In the genomic region with DNA sequence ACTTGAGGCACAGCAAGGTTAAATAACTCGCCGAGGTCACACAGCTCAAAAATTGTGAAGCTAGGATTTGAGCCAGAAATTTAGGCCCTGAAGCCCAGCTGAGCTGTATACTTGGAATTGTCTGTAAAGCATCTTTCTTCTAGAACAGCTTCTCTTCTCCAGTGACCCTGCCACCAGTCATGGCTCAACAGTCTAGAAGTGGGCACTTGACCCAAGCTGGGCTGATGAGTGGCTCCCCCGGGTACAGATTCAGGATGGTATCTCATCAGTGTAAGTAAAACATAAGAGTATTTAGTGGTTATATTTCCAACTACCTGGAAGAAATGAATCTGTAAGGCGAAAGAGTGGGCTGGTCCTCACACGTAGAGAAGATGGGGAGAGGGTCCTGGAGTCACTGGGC, we compare ENCODE assay signal across 35 cellular contexts.
"Had no signal": no experiment of that assay in that cellular context is flagged by ENCODE, and none has a peak within 500 bp of the region (broad histone marks: within the 10 kb centered on the region; RNA-seq: fewer than 3 reads in every experiment).

No MANE protein-coding gene starts in this region.

- ATAC-seq: activated CD8-positive, alpha-beta T cell treated with anti-CD3 and anti-CD28 coated beads for 36 hours; activated naive CD4-positive, alpha-beta T cell treated with anti-CD3 and anti-CD28 coated beads, Interleukin-2, amount 50 U/mL, for 72 hours; activated T-cell treated with anti-CD3 and anti-CD28 coated beads, Interleukin-2, amount 50 U/mL, for 4 hours; activated T-cell treated with anti-CD3 and anti-CD28 coated beads, Interleukin-2, amount 50 U/mL, for 72 hours; activated T-helper 17 cell treated with anti-CD3 and anti-CD28 coated beads, Interleukin-2, amount 50 U/mL, for 72 hours; body of pancreas; T-cell had no signal

- H3K27ac Mint-ChIP-seq: activated B cell treated with CpG ODN at 0.5 μM for 24 hours; activated CD4-positive, alpha-beta memory T cell treated with anti-CD3 and anti-CD28 coated beads for 36 hours; activated CD4-positive, alpha-beta T cell treated with anti-CD3 and anti-CD28 coated beads, Interleukin-2, amount 10 ng/mL, durations not matched to agents 24 days and 14 days; activated CD8-positive, alpha-beta T cell treated with anti-CD3 and anti-CD28 coated beads for 36 hours; activated naive CD4-positive, alpha-beta T cell treated with anti-CD3 and anti-CD28 coated beads for 36 hours; activated naive CD8-positive, alpha-beta T cell treated with anti-CD3 and anti-CD28 coated beads for 36 hours; activated T-cell treated with anti-CD3 and anti-CD28 coated beads, Interleukin-2, amount 50 U/mL, for 72 hours; activated T-helper 1 cell treated with anti-CD3 and anti-CD28 coated beads, Interleukin-12 subunit alpha, Interleukin-12 subunit beta, Interleukin-2, Interleukin-4 antibody, amounts not matched to agents 30 ng/mL and 10 ng/mL and 1 ng/mL, durations not matched to agents 14 hours and 24 hours and 36 hours; activated T-helper 17 cell treated with anti-CD3 and anti-CD28 coated beads, Interleukin-2, amount 50 U/mL, for 72 hours; T-cell; T-helper 2 cell treated with Interferon-gamma antibody and Interleukin-4, amounts not matched to agents 5 μg/mL and 100 μg/mL, for 36 hours had no signal

- H3K9me3 ChIP-seq: adrenal gland, body of pancreas, breast epithelium had no signal

- H3K27ac ChIP-seq: adrenal gland, body of pancreas, brain microvascular endothelial cell, breast epithelium, VCaP had no signal

- H3K4me1 ChIP-seq: adrenal gland, body of pancreas, breast epithelium had no signal

- DNase-seq: activated B cell treated with CpG ODN at 0.5 μM for 24 hours; activated CD4-positive, alpha-beta memory T cell treated with anti-CD3 and anti-CD28 coated beads for 36 hours; activated CD4-positive, alpha-beta T cell treated with anti-CD3 and anti-CD28 coated beads for 4 hours; activated CD4-positive, alpha-beta T cell treated with anti-CD3 and anti-CD28 coated beads, Interleukin-2, amount 10 ng/mL, durations not matched to agents 24 days and 14 days; activated CD4-positive, alpha-beta T cell treated with anti-CD3 and anti-CD28 coated beads, Interleukin-2, amount 50 U/mL, for 1 hour; activated CD4-positive, alpha-beta T cell treated with anti-CD3 and anti-CD28 coated beads, Interleukin-2, amount 50 U/mL, for 4 hours; activated CD4-positive, CD25-positive, alpha-beta regulatory T cell treated with anti-CD3 and anti-CD28 coated beads, Interleukin-2, amount 50 U/mL, for 72 hours; activated CD8-positive, alpha-beta memory T cell treated with anti-CD3 and anti-CD28 coated beads, Interleukin-2, amount 50 U/mL, for 4 hours; activated CD8-positive, alpha-beta T cell treated with anti-CD3 and anti-CD28 coated beads for 36 hours; activated effector memory CD4-positive, alpha-beta T cell treated with anti-CD3 and anti-CD28 coated beads, Interleukin-2, amount 50 U/mL, for 16 hours; activated gamma-delta T cell treated with Interleukin-2 at 50 U/mL for 16 hours; activated naive CD4-positive, alpha-beta T cell; activated naive CD4-positive, alpha-beta T cell treated with anti-CD3 and anti-CD28 coated beads for 36 hours; activated naive CD4-positive, alpha-beta T cell treated with anti-CD3 and anti-CD28 coated beads, Interleukin-2, amount 50 U/mL, for 16 hours; activated naive CD8-positive, alpha-beta T cell treated with anti-CD3 and anti-CD28 coated beads for 36 hours; activated T-cell treated with anti-CD3 and anti-CD28 coated beads for 4 hours; activated T-cell treated with anti-CD3 and anti-CD28 coated beads, Interleukin-2, amount 50 U/mL, for 1 hour; activated T-cell treated with anti-CD3 and anti-CD28 coated beads, Interleukin-2, amount 50 U/mL, for 4 hours; activated T-cell treated with anti-CD3 and anti-CD28 coated beads, Interleukin-2, amount 50 U/mL, for 72 hours; adrenal gland; amniotic stem cell; aorta; body of pancreas; brain microvascular endothelial cell; cerebellar nuclear complex; T-cell; T-helper 2 cell; T-helper 9 cell had no signal

- H3K4me3 Mint-ChIP-seq: activated B cell treated with CpG ODN at 0.5 μM for 24 hours; activated CD4-positive, alpha-beta memory T cell treated with anti-CD3 and anti-CD28 coated beads for 36 hours; activated CD4-positive, alpha-beta T cell treated with anti-CD3 and anti-CD28 coated beads, Interleukin-2, amount 10 ng/mL, durations not matched to agents 24 days and 14 days; activated CD8-positive, alpha-beta T cell treated with anti-CD3 and anti-CD28 coated beads for 36 hours; activated naive CD4-positive, alpha-beta T cell treated with anti-CD3 and anti-CD28 coated beads for 36 hours; activated naive CD8-positive, alpha-beta T cell treated with anti-CD3 and anti-CD28 coated beads for 36 hours; activated T-cell treated with anti-CD3 and anti-CD28 coated beads, Interleukin-2, amount 50 U/mL, for 4 hours; activated T-cell treated with anti-CD3 and anti-CD28 coated beads, Interleukin-2, amount 50 U/mL, for 72 hours; activated T-helper 1 cell treated with anti-CD3 and anti-CD28 coated beads, Interleukin-12 subunit alpha, Interleukin-12 subunit beta, Interleukin-2, Interleukin-4 antibody, amounts not matched to agents 30 ng/mL and 10 ng/mL and 1 ng/mL, durations not matched to agents 14 hours and 24 hours and 36 hours; activated T-helper 17 cell treated with anti-CD3 and anti-CD28 coated beads, Interleukin-2, amount 50 U/mL, for 72 hours; central memory CD8-positive, alpha-beta T cell; T-cell; T-helper 2 cell treated with Interferon-gamma antibody and Interleukin-4, amounts not matched to agents 5 μg/mL and 100 μg/mL, for 36 hours had no signal

- H3K36me3 Mint-ChIP-seq: activated CD4-positive, alpha-beta memory T cell treated with anti-CD3 and anti-CD28 coated beads for 36 hours; activated naive CD4-positive, alpha-beta T cell treated with anti-CD3 and anti-CD28 coated beads, Interleukin-2, amount 50 U/mL, for 72 hours; T-cell had no signal

- H3K27me3 Mint-ChIP-seq: activated T-helper 17 cell treated with anti-CD3 and anti-CD28 coated beads, Interleukin-2, amount 50 U/mL, for 72 hours had no signal

- H3K36me3 ChIP-seq: adrenal gland, brain microvascular endothelial cell, breast epithelium had no signal

- H3K4me3 ChIP-seq: adrenal gland, body of pancreas, breast epithelium had no signal

- H3K4me1 Mint-ChIP-seq: activated B cell treated with CpG ODN at 0.5 μM for 24 hours; activated CD4-positive, alpha-beta T cell treated with anti-CD3 and anti-CD28 coated beads, Interleukin-2, amount 10 ng/mL, durations not matched to agents 24 days and 14 days; activated naive CD8-positive, alpha-beta T cell treated with anti-CD3 and anti-CD28 coated beads for 36 hours; activated T-helper 17 cell treated with anti-CD3 and anti-CD28 coated beads, Interleukin-2, amount 50 U/mL, for 72 hours; central memory CD8-positive, alpha-beta T cell; T-cell had no signal

- H3K27me3 ChIP-seq: adrenal gland, body of pancreas, brain microvascular endothelial cell, breast epithelium had no signal

- H3K9me3 Mint-ChIP-seq: activated B cell treated with CpG ODN at 0.5 μM for 24 hours; activated CD4-positive, alpha-beta T cell treated with anti-CD3 and anti-CD28 coated beads, Interleukin-2, amount 10 ng/mL, durations not matched to agents 24 days and 14 days; activated CD8-positive, alpha-beta T cell treated with anti-CD3 and anti-CD28 coated beads for 36 hours; activated naive CD4-positive, alpha-beta T cell treated with anti-CD3 and anti-CD28 coated beads for 36 hours; activated naive CD4-positive, alpha-beta T cell treated with anti-CD3 and anti-CD28 coated beads, Interleukin-2, amount 50 U/mL, for 72 hours; activated naive CD8-positive, alpha-beta T cell treated with anti-CD3 and anti-CD28 coated beads for 36 hours; activated T-cell treated with anti-CD3 and anti-CD28 coated beads, Interleukin-2, amount 50 U/mL, for 4 hours; activated T-cell treated with anti-CD3 and anti-CD28 coated beads, Interleukin-2, amount 50 U/mL, for 72 hours; activated T-helper 1 cell treated with anti-CD3 and anti-CD28 coated beads, Interleukin-12 subunit alpha, Interleukin-12 subunit beta, Interleukin-2, Interleukin-4 antibody, amounts not matched to agents 30 ng/mL and 10 ng/mL and 1 ng/mL, durations not matched to agents 14 hours and 24 hours and 36 hours; central memory CD8-positive, alpha-beta T cell; T-cell; T-helper 2 cell treated with Interferon-gamma antibody and Interleukin-4, amounts not matched to agents 5 μg/mL and 100 μg/mL, for 36 hours had no signal
